ENCODE assay signal across 8 cellular contexts in genomic region chr7:32958046-32959025, GRCh38. TPM values are rescaled to one million over a fixed set of nuclear protein-coding genes. Genes with fewer than 3 reads are reported as not detected.
DNase-seq lines count a peak whose midpoint lies in the region; TF ChIP-seq lines count a peak whose summit lies in the region.

No MANE protein-coding gene starts in this region.

- peak overlapping the region; percentile 82 for H3K4me2 ChIP-seq in osteoblast (ENCODE audit: insufficient read depth, low read length)

- POLR2A ChIA-PET in AG04449 (lab: Yijun Ruan, JAX) = interaction anchor here (1.1 to 2.0 kb wide), 6 partner anchors 12 to 115 kb away, joined by 3 to 13 read pairs (median 4); partner anchors contain the start of gene NT5C3A
- POLR2A ChIA-PET in GM10248 (lab: Yijun Ruan, JAX) = no interaction called here

- H3K36me3 ChIP-seq in WERI-Rb-1 (no peaks in the 10 kb centered on the region), osteoblast (ENCODE audit: insufficient read depth, low read length) (no peaks in the 10 kb centered on the region)

- H3K79me2 ChIP-seq in osteoblast (ENCODE audit: insufficient read depth, low read length) = peaks cover 27% of the 10 kb centered on the region

- peak overlapping the region; percentile 93 for H2AFZ ChIP-seq in osteoblast (ENCODE audit: low read length)

- H3K4me3 ChIP-seq in AG04449 (ENCODE audit: low read depth, low read length) (peak overlapping the region; percentile 87), WERI-Rb-1 (ENCODE audit: low read depth, low read length) (peak overlapping the region; percentile 70), osteoblast (ENCODE audit: insufficient read depth, low read length) (peak overlapping the region; percentile 78)

- H3K27ac ChIP-seq in WERI-Rb-1 (peak overlapping the region; percentile 73; the same call in 1 of the 2 replicates), osteoblast (ENCODE audit: low read depth, low read length) (peak overlapping the region; percentile 88)

- no peaks in the 10 kb centered on the region for H3K27me3 ChIP-seq in WERI-Rb-1 (ENCODE audit: insufficient read depth, low read depth, severe bottlenecking)
- H3K27me3 ChIP-seq in osteoblast (ENCODE audit: insufficient read depth, low read length) = no peaks in the 10 kb centered on the region

- H4K20me1 ChIP-seq in osteoblast (ENCODE audit: insufficient read depth, low read length) = no peaks in the 10 kb centered on the region

- no peaks in the 10 kb centered on the region for H3K9me3 ChIP-seq in WERI-Rb-1 (ENCODE audit: severe bottlenecking)
- H3K9me3 ChIP-seq in osteoblast (ENCODE audit: low read depth, low read length) = no peaks in the 10 kb centered on the region

- CTCF ChIA-PET in AG04449 (lab: Yijun Ruan, JAX) = interaction anchor here (0.6 to 2.9 kb wide), 7 partner anchors 15 to 149 kb away, joined by 3 to 11 read pairs (median 4); no protein-coding TSS in a partner anchor
- CTCF ChIA-PET in GM10248 (lab: Yijun Ruan, JAX) = interaction anchor here (1.3 to 1.8 kb wide), 4 partner anchors 9 to 150 kb away, joined by 5 read pairs; no protein-coding TSS in a partner anchor

- DNase-seq in AG04449 (ENCODE audit: low read depth, low spot score) (no peak), H4 (ENCODE audit: low spot score) (peak; percentile 56), WERI-Rb-1 (no peak), foreskin melanocyte (peak; percentile 59), osteoblast (ENCODE audit: insufficient read length, low spot score, missing footprints) (peak; percentile 93), GM19240 (ENCODE audit: insufficient read length, low spot score) (no peak), OCI-M1 (lab: John Stamatoyannopoulos, UW) (no peak), GM10248 (ENCODE audit: extremely low spot score) (no peak)

- peaks cover 7% of the 10 kb centered on the region for H3K4me1 ChIP-seq in osteoblast (ENCODE audit: insufficient read depth, low read length)

- no peak for TF ChIP-seq CTCF in AG04449 (IDR thresholded peaks at IDR 0.05; ENCODE audit: insufficient read depth, low read length, missing control alignments)
- TF ChIP-seq CTCF in WERI-Rb-1 (IDR thresholded peaks at IDR 0.05; ENCODE audit: low read depth, low read length) = no peak
- no peak for TF ChIP-seq CTCF in osteoblast (IDR thresholded peaks at IDR 0.05; ENCODE audit: extremely low read depth, low read depth, low read length)
- no peak for TF ChIP-seq CTCF in GM10248 (IDR thresholded peaks at IDR 0.05; ENCODE audit: control extremely low read depth, extremely low read depth, low read depth, missing control alignments)

RNA-seq across cellular contexts. Expression of gene FKBP9, which starts 1.1 kb away (rescaled TPM):
- 167 and 188 TPM in 2 replicates for total RNA-seq in H4 (2014; rRNA removed; shearing (Covaris generic))
- 420 and 445 TPM in 2 replicates for total RNA-seq in osteoblast

Comparison
In these comparisons a context has a peak if more than half of its experiments do, and no peak if none do; other contexts are left out.
1. DNase-seq: peak in H4 (single experiment), foreskin melanocyte (single experiment) and osteoblast (single experiment); none in AG04449 (single experiment), WERI-Rb-1 (single experiment), GM19240 (single experiment), OCI-M1 (single experiment) and GM10248 (single experiment).
2. Peak in every context shown above with its lines, with median percentiles within 50 percentile points of each other: H3K4me3 ChIP-seq.